7 cellular contexts compared by ENCODE assay signal in genomic region chr2:181456660-181457120, GRCh38. TPM values are rescaled to one million over a fixed set of nuclear protein-coding genes. Genes with fewer than 3 reads are reported as not detected.
DNase-seq lines count a peak whose midpoint lies in the region; ATAC-seq and TF ChIP-seq lines count a peak whose summit lies in the region.

No MANE protein-coding gene starts in this region.

- peak; percentile 53 to 92 (median 84) for DNase-seq in Peyer's patch
- peak; percentile 84 for DNase-seq in activated effector memory CD4-positive, alpha-beta T cell treated with anti-CD3 and anti-CD28 coated beads, Interleukin-2, amount 50 U/mL, for 16 hours
- peak; percentile 61 for DNase-seq in left cardiac atrium
- DNase-seq in gastrocnemius medialis: peak; percentile 8 to 18
- no peak for DNase-seq in putamen (ENCODE audit: low spot score)

- peak; percentile 67 for ATAC-seq in GM18873 (IDR thresholded peaks at IDR 0.05; ENCODE audit: low FRiP score, unreplicated experiment)
- ATAC-seq in HG03025 (IDR thresholded peaks at IDR 0.05; ENCODE audit: low FRiP score, unreplicated experiment): peak; percentile 75
- ATAC-seq in left cardiac atrium: peak; percentile 80 to 85
- ATAC-seq in gastrocnemius medialis: no peak

- intact Hi-C loops in left cardiac atrium (cut with DNase I) (no loop called here), gastrocnemius medialis (cut with DNase I; ENCODE audit: low total_unique reads) (no loop called here)

- H3K27me3 ChIP-seq in Peyer's patch: no peaks in the 10 kb centered on the region
- H3K27me3 ChIP-seq in gastrocnemius medialis: peaks cover 15 to 25% (median 19%) of the 10 kb centered on the region in 3 donors

- H3K9me3 ChIP-seq in Peyer's patch (no peaks in the 10 kb centered on the region), gastrocnemius medialis (no peaks in the 10 kb centered on the region)

- in situ Hi-C loops in gastrocnemius medialis (cut with MboI; ENCODE audit: low sequenced_read_pairs in 4 of 4): loop anchor here (25.0 kb wide), 2 partner anchors 344 to 1344 kb away; no protein-coding TSS in a partner anchor

- no peak for TF ChIP-seq POLR2A in Peyer's patch (IDR thresholded peaks at IDR 0.05)
- TF ChIP-seq POLR2A in gastrocnemius medialis (IDR thresholded peaks at IDR 0.05): no peak

- H3K4me1 ChIP-seq in Peyer's patch: peaks cover 0 to 5% (median 0%) of the 10 kb centered on the region in 4 donors
- H3K4me1 ChIP-seq in gastrocnemius medialis: no peaks in the 10 kb centered on the region

- H3K36me3 ChIP-seq in Peyer's patch (no peaks in the 10 kb centered on the region), gastrocnemius medialis (no peaks in the 10 kb centered on the region)

- H3K4me3 ChIP-seq in Peyer's patch (peak overlapping the region; percentile 62 to 76 (median 66)), gastrocnemius medialis (peak overlapping the region; percentile 30 to 52 (median 46))

- peak in 1 of 6 experiments; percentile 3 for TF ChIP-seq CTCF in Peyer's patch (IDR thresholded peaks at IDR 0.05)
- TF ChIP-seq CTCF in gastrocnemius medialis (IDR thresholded peaks at IDR 0.05 in 4 of 5, conservative IDR thresholded peaks at IDR 0.05 in 1 of 5): no peak

- peak overlapping the region; percentile 85 to 96 (median 92) for H3K27ac ChIP-seq in Peyer's patch
- no peak overlapping the region for H3K27ac ChIP-seq in gastrocnemius medialis

RNA-seq across cellular contexts. Expression of gene ITGA4, which starts 0.5 kb away (rescaled TPM):
- total RNA-seq in Peyer's patch (100 to 1,000 TPM in 1 of 4 donors, 10 to 100 TPM in 1, 1 to 10 TPM in 2; 3.8 to 109 (median 13.4) TPM), left cardiac atrium (1 to 10 TPM; 2.6 to 4.2 TPM), gastrocnemius medialis (under 1 TPM in 3 of 4 donors, not detected in 1; 0.47 to 0.61 (median 0.55) TPM)

Comparison
In these comparisons a context has a peak if more than half of its experiments do, and no peak if none do; other contexts are left out.
1. ATAC-seq: peak in GM18873 (single experiment), HG03025 (single experiment) and left cardiac atrium (2 of 2); none in gastrocnemius medialis (0 of 2).
2. H3K27ac ChIP-seq: peak in Peyer's patch (4 of 4); none in gastrocnemius medialis (0 of 4).